ENCODE assay signal across 1 cellular context in the genomic region with DNA sequence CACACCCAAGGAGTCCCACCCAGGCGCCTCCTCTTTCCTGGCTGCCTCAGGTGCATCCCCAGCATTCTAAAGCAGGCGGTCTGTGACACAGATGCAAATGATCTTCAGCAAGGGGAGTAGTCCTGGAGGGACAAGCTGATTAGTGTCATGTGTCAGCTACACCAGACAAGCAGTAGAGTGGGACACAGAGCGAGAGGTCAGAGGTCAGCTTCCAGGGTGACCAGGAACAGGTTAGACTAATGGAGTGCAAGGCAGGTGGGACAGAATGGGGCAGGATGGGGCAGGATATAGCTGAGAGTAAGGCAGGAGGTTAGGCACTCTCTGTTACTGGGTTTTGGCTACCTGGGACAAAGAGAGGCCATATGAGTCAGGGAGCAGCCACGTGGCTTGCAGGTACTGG.
TF ChIP-seq lines count a peak whose summit lies in the region.

No MANE protein-coding gene starts in this region.

TF ChIP-seq in H1, 55 proteins besides CTCF, POLR2A, EP300 and RAD21:
- no peak for TF ChIP-seq TAF1 (IDR thresholded peaks at IDR 0.05; ENCODE audit: low read depth, low read length)
- no peak for TF ChIP-seq CREB1 (IDR thresholded peaks at IDR 0.05)
- no peak for TF ChIP-seq CBX5 (IDR thresholded peaks at IDR 0.05; ENCODE audit: low read depth, low read length)
- TF ChIP-seq BACH1 (IDR thresholded peaks at IDR 0.05; ENCODE audit: low read length) = no peak
- TF ChIP-seq FOSL1 (IDR thresholded peaks at IDR 0.05; ENCODE audit: insufficient read depth, low read depth, low read length) = no peak
- no peak for TF ChIP-seq BCL11A (IDR thresholded peaks at IDR 0.05; ENCODE audit: low read depth in 2 of 2, low read length in 2 of 2)
